ENCODE assay signal across 1 cellular context in the genomic region with DNA sequence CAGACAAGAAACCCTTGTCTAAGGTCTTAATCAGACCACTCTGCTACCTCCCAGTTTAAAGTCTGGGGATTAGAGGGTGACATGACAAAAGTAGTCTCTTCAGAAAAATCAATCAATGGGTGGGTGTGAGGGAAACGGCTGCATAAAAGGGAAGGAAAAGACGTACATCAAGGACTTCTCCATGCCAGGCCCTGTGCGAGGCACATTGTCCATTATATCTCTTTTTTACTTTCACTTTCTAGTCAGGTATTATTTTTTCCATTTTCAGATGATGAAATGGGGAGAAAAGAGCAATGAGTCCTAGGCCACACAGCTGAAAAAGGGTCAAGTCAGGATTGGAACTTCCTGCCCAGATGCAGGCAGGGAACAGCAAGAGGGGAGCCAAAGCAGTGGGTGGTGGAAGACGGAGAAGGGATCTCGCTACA.
TF ChIP-seq lines count a peak whose summit lies in the region.

No MANE protein-coding gene starts in this region.

TF ChIP-seq in K562, 482 proteins besides CTCF, POLR2A, EP300 and RAD21 (continued from another document and continues in another):
- TF ChIP-seq ETS2 (tag; IDR thresholded peaks at IDR 0.05; ENCODE audit: borderline replicate concordance, poor library complexity, severe bottlenecking), result no peak
- TF ChIP-seq RBBP5 (IDR thresholded peaks at IDR 0.05; ENCODE audit: borderline replicate concordance, insufficient read depth, low read length, poor library complexity, severe bottlenecking), result no peak
- no peak for TF ChIP-seq STAT5A (IDR thresholded peaks at IDR 0.05; ENCODE audit: borderline replicate concordance, low read length)
- no peak for TF ChIP-seq EWSR1 (IDR thresholded peaks at IDR 0.05; ENCODE audit: borderline replicate concordance, low read depth, partially characterized antibody)
- TF ChIP-seq PTTG1 (tag; IDR thresholded peaks at IDR 0.05; ENCODE audit: low read depth), result no peak; the same call in 1 of the 2 replicates
- TF ChIP-seq SIRT6 (IDR thresholded peaks at IDR 0.05; ENCODE audit: low read depth, low read length), result no peak
- TF ChIP-seq EP400 (IDR thresholded peaks at IDR 0.05), result peak; percentile 47; the same call in 1 of the 2 replicates
- TF ChIP-seq, protein P1, sequence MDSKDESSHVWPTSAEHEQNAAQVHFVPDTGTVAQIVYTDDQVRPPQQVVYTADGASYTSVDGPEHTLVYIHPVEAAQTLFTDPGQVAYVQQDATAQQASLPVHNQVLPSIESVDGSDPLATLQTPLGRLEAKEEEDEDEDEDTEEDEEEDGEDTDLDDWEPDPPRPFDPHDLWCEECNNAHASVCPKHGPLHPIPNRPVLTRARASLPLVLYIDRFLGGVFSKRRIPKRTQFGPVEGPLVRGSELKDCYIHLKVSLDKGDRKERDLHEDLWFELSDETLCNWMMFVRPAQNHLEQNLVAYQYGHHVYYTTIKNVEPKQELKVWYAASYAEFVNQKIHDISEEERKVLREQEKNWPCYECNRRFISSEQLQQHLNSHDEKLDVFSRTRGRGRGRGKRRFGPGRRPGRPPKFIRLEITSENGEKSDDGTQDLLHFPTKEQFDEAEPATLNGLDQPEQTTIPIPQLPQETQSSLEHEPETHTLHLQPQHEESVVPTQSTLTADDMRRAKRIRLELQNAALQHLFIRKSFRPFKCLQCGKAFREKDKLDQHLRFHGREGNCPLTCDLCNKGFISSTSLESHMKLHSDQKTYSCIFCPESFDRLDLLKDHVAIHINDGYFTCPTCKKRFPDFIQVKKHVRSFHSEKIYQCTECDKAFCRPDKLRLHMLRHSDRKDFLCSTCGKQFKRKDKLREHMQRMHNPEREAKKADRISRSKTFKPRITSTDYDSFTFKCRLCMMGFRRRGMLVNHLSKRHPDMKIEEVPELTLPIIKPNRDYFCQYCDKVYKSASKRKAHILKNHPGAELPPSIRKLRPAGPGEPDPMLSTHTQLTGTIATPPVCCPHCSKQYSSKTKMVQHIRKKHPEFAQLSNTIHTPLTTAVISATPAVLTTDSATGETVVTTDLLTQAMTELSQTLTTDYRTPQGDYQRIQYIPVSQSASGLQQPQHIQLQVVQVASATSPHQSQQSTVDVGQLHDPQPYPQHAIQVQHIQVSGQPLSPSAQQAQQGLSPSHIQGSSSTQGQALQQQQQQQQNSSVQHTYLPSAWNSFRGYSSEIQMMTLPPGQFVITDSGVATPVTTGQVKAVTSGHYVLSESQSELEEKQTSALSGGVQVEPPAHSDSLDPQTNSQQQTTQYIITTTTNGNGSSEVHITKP (IDR thresholded peaks at IDR 0.05; ENCODE audit: partially characterized antibody), result no peak
- TF ChIP-seq, protein P2, sequence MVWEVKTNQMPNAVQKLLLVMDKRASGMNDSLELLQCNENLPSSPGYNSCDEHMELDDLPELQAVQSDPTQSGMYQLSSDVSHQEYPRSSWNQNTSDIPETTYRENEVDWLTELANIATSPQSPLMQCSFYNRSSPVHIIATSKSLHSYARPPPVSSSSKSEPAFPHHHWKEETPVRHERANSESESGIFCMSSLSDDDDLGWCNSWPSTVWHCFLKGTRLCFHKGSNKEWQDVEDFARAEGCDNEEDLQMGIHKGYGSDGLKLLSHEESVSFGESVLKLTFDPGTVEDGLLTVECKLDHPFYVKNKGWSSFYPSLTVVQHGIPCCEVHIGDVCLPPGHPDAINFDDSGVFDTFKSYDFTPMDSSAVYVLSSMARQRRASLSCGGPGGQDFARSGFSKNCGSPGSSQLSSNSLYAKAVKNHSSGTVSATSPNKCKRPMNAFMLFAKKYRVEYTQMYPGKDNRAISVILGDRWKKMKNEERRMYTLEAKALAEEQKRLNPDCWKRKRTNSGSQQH (CRISPR knock-in tag; IDR thresholded peaks at IDR 0.05), result 0 out of 2 replicates have a peak, but pooled peaks have one; percentile 5
- peak; percentile 62 for TF ChIP-seq MAFG (tag; conservative IDR thresholded peaks at IDR 0.05)
- TF ChIP-seq ZNF12 (CRISPR knock-in tag; IDR thresholded peaks at IDR 0.05), result no peak
- peak; percentile 62; the same call in 1 of the 2 replicates for TF ChIP-seq C11orf30 (IDR thresholded peaks at IDR 0.05; ENCODE audit: low read depth)
- TF ChIP-seq, protein P3, sequence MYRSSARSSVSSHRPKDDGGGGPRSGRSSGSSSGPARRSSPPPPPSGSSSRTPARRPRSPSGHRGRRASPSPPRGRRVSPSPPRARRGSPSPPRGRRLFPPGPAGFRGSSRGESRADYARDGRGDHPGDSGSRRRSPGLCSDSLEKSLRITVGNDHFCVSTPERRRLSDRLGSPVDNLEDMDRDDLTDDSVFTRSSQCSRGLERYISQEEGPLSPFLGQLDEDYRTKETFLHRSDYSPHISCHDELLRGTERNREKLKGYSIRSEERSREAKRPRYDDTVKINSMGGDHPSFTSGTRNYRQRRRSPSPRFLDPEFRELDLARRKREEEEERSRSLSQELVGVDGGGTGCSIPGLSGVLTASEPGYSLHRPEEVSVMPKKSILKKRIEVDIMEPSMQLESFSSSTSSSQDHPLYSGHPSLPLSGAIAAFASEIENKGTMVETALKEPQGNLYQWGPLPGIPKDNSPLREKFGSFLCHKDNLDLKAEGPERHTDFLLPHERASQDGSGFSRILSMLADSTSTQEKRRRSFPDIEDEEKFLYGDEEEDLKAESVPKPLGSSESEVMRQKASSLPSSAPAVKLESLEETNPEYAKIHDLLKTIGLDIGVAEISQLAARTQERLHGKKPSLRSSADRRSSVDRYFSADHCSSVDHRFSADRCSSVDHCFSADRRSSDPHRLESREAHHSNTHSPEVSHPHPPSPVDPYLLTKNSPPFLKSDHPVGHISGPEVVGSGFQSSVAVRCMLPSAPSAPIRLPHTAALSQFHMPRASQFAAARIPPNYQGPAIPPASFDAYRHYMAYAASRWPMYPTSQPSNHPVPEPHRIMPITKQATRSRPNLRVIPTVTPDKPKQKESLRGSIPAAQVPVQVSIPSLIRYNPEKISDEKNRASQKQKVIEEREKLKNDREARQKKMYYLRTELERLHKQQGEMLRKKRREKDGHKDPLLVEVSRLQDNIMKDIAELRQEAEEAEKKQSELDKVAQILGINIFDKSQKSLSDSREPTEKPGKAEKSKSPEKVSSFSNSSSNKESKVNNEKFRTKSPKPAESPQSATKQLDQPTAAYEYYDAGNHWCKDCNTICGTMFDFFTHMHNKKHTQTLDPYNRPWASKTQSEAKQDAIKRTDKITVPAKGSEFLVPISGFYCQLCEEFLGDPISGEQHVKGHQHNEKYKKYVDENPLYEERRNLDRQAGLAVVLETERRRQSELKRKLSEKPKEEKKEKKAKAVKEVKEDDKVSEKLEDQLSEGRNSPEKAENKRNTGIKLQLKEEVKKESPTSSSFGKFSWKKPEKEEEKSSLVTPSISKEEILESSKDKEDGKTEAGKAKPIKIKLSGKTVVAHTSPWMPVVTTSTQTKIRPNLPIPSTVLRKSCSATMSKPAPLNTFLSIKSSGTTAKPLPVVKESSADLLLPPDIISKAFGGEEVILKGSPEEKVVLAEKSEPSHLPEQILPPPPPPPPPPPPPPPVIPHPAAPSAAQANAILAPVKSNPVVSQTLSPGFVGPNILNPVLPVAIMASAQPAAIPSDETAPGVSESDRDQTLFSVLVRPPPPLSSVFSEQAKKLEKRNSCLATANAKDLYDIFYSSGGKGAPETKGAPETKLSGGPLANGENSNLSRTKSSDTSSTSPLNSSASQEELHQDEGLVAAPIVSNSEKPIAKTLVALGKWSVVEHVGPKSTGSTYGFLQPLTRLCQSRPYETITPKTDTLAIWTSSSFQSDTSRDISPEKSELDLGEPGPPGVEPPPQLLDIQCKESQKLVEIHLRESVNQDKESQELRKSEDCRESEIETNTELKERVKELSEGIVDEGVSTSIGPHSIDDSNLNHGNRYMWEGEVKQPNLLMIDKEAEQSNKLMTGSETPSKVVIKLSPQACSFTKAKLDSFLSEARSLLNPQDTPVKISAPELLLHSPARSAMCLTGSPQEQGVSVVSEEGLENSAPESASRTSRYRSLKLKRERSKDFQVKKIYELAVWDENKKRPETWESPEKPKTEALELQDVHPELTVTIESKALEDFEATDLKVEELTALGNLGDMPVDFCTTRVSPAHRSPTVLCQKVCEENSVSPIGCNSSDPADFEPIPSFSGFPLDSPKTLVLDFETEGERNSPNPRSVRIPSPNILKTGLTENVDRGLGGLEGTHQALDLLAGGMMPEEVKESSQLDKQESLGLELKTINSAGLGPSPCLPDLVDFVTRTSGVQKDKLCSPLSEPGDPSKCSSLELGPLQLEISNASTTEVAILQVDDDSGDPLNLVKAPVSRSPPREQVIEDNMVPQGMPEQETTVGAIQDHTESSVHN (IDR thresholded peaks at IDR 0.05; ENCODE audit: borderline replicate concordance in 1 of 2, low read depth in 1 of 2), result peak in 1 of 2 experiments; percentile 77; a peak in 2 of 4 replicates
- no peak for TF ChIP-seq ZNF77 (CRISPR knock-in tag; IDR thresholded peaks at IDR 0.05)
- no peak for TF ChIP-seq ZNF785 (CRISPR knock-in tag; IDR thresholded peaks at IDR 0.05)
- no peak for TF ChIP-seq THRAP3 (IDR thresholded peaks at IDR 0.05; ENCODE audit: borderline replicate concordance)
- TF ChIP-seq, protein P4, sequence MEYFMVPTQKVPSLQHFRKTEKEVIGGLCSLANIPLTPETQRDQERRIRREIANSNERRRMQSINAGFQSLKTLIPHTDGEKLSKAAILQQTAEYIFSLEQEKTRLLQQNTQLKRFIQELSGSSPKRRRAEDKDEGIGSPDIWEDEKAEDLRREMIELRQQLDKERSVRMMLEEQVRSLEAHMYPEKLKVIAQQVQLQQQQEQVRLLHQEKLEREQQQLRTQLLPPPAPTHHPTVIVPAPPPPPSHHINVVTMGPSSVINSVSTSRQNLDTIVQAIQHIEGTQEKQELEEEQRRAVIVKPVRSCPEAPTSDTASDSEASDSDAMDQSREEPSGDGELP (CRISPR knock-in tag; IDR thresholded peaks at IDR 0.05; ENCODE audit: borderline replicate concordance), result no peak
- no peak for TF ChIP-seq PRMT5 (CRISPR knock-in tag; IDR thresholded peaks at IDR 0.05)
- TF ChIP-seq, protein P5, sequence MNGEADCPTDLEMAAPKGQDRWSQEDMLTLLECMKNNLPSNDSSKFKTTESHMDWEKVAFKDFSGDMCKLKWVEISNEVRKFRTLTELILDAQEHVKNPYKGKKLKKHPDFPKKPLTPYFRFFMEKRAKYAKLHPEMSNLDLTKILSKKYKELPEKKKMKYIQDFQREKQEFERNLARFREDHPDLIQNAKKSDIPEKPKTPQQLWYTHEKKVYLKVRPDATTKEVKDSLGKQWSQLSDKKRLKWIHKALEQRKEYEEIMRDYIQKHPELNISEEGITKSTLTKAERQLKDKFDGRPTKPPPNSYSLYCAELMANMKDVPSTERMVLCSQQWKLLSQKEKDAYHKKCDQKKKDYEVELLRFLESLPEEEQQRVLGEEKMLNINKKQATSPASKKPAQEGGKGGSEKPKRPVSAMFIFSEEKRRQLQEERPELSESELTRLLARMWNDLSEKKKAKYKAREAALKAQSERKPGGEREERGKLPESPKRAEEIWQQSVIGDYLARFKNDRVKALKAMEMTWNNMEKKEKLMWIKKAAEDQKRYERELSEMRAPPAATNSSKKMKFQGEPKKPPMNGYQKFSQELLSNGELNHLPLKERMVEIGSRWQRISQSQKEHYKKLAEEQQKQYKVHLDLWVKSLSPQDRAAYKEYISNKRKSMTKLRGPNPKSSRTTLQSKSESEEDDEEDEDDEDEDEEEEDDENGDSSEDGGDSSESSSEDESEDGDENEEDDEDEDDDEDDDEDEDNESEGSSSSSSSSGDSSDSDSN (IDR thresholded peaks at IDR 0.05; ENCODE audit: borderline replicate concordance in 1 of 2, low read depth in 2 of 2, low read length in 2 of 2), result no peak
- TF ChIP-seq RBM15 (IDR thresholded peaks at IDR 0.05; ENCODE audit: insufficient read depth, low read length), result no peak
- TF ChIP-seq SMARCE1 (IDR thresholded peaks at IDR 0.05), result peak; percentile 57; the same call in 1 of the 2 replicates
